8 cellular contexts compared by ENCODE assay signal in the genomic region with DNA sequence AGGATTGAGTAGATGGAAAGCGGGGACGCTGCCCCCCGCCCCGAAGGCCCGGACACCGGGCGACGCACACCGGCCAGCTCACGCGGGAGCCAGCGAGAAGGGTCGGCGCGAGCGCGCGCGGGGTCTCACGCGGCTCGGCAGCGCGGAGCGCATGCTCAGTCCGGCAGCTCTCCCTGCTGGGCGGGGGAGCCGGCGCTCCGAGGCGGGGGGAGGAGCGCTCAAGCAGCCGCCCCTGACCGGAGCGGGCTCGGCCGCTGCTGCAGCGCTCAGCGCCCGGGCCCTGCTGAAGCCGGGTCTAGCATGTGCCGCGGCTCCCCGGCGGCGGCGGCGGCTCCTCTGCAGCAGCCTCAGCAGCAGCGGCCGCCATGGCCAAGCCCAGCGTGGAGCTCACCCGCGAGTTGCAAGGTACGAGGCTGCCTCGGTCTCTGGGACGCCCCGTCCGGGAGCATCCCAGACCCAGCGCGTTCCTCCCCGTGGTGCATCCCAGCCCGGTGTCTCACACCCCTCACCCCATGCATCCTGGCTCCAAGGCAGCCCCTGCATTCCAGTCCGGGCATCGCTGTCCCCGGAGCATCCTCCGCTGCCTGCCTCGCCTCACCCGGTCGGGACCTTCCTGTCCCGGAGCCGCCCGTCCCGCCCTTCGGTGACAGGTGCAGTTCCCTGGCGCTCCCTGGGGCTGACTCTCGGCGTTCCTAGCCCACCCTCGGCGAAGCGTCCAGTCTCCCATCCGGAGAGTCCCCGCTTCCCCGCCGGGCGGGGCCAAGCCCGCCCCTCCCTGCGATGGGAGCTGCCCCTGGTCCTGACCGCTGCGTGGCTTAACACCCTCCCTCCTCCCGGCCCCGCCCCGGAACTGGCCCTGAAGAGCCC. TPM values are rescaled to one million over a fixed set of nuclear protein-coding genes. Genes with fewer than 3 reads are reported as not detected.
DNase-seq lines count a peak whose midpoint lies in the region; ATAC-seq and TF ChIP-seq lines count a peak whose summit lies in the region.

A gene with protein sequence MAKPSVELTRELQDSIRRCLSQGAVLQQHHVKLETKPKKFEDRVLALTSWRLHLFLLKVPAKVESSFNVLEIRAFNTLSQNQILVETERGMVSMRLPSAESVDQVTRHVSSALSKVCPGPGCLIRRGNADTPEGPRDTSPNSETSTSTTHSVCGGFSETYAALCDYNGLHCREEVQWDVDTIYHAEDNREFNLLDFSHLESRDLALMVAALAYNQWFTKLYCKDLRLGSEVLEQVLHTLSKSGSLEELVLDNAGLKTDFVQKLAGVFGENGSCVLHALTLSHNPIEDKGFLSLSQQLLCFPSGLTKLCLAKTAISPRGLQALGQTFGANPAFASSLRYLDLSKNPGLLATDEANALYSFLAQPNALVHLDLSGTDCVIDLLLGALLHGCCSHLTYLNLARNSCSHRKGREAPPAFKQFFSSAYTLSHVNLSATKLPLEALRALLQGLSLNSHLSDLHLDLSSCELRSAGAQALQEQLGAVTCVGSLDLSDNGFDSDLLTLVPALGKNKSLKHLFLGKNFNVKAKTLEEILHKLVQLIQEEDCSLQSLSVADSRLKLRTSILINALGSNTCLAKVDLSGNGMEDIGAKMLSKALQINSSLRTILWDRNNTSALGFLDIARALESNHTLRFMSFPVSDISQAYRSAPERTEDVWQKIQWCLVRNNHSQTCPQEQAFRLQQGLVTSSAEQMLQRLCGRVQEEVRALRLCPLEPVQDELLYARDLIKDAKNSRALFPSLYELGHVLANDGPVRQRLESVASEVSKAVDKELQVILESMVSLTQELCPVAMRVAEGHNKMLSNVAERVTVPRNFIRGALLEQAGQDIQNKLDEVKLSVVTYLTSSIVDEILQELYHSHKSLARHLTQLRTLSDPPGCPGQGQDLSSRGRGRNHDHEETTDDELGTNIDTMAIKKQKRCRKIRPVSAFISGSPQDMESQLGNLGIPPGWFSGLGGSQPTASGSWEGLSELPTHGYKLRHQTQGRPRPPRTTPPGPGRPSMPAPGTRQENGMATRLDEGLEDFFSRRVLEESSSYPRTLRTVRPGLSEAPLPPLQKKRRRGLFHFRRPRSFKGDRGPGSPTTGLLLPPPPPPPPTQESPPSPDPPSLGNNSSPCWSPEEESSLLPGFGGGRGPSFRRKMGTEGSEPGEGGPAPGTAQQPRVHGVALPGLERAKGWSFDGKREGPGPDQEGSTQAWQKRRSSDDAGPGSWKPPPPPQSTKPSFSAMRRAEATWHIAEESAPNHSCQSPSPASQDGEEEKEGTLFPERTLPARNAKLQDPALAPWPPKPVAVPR (N-terminal part only) (plus strand): TSS at position 221 of the 867 bp plus-strand sequence. CDS start 145 bp downstream, at position 366.

- peaks cover 15% of the 10 kb centered on the region for H3K4me1 ChIP-seq in lower lobe of right lung

- no peak for TF ChIP-seq CTCF in AG04450 (IDR thresholded peaks at IDR 0.05; ENCODE audit: low read depth, low read length)
- TF ChIP-seq CTCF in lower lobe of right lung (IDR thresholded peaks at IDR 0.05): no peak

- H3K27me3 ChIP-seq in AG04450 (ENCODE audit: control insufficient read depth, insufficient read depth, low read length) (peaks cover 30% of the 10 kb centered on the region), lower lobe of right lung (ENCODE audit: low read depth) (peaks cover 5% of the 10 kb centered on the region)

- H3K9me3 ChIP-seq in AG04450 (ENCODE audit: control insufficient read depth, insufficient read depth, low read length) (no peaks in the 10 kb centered on the region), lower lobe of right lung (no peaks in the 10 kb centered on the region)

- DNase-seq in AG04450 (ENCODE audit: low read depth, low spot score): peak; percentile 16
- DNase-seq in NCI-H345 treated with DMSO at 0.1 percent for 48 hours (lab: John Stamatoyannopoulos, UW; ENCODE audit: unreplicated experiment): peak; percentile 27
- peak; percentile 50 for DNase-seq in activated CD4-positive, alpha-beta T cell treated with anti-CD3 and anti-CD28 coated beads, Interleukin-2, amount 50 U/mL, for 1 hour
- peak; percentile 84 for DNase-seq in ecto neural progenitor cell (ENCODE audit: low spot score)
- DNase-seq in lower lobe of right lung: peak; percentile 85
- DNase-seq in stimulated activated CD4-positive, alpha-beta T cell treated with anti-CD3 and anti-CD28 coated beads, TNF-alpha, amount 100 ng/mL, for 48 hours (ENCODE audit: low read depth in 3 of 3): peak in 2 of 3 donors; percentile 24 to 49

- H3K4me3 ChIP-seq in AG04450 (ENCODE audit: low read depth, low read length) (peak within 1 kb of the TSS; percentile 60), lower lobe of right lung (peak within 1 kb of the TSS; percentile 68)

- no peak within 1 kb of the TSS for H3K27ac ChIP-seq in AG04450 (ENCODE audit: low read depth, low read length)
- H3K27ac ChIP-seq in lower lobe of right lung: peak within 1 kb of the TSS; percentile 68

- peak; percentile 69 for ATAC-seq in GM18520 (IDR thresholded peaks at IDR 0.05; ENCODE audit: unreplicated experiment)
- ATAC-seq in HG03064 (IDR thresholded peaks at IDR 0.05; ENCODE audit: low read depth, unreplicated experiment): peak; percentile 72
- peak; percentile 91 to 94 for ATAC-seq in lower lobe of right lung

- intact Hi-C loops in lower lobe of right lung (cut with DNase I): no loop called here

- no peaks in the 10 kb centered on the region for H3K36me3 ChIP-seq in lower lobe of right lung

- CTCF ChIA-PET in AG04450 (lab: Charles Lee): interaction anchor here (1.0 to 4.0 kb wide), 5 partner anchors 16 to 258 kb away, joined by 3 to 20 read pairs (median 4); a partner anchor contains a TSS

- POLR2A ChIA-PET in AG04450 (lab: Yijun Ruan, JAX): interaction anchor here (0.6 to 1.1 kb wide), 2 partner anchors 13 to 42 kb away, joined by 3 to 15 read pairs; a partner anchor contains a TSS

RNA-seq across cellular contexts. Expression of the gene that starts here (rescaled TPM):
- 0.02 TPM in 1 of 2 replicates, not detected in the other for polyA plus RNA-seq in AG04450 (2011; rRNA removed)
- not detected in 2 replicates for polyA minus RNA-seq in AG04450 (2011; rRNA and poly(A)+ RNA removed)
- 0.95 TPM for total RNA-seq in lower lobe of right lung

Comparison
In these comparisons a context has a peak if more than half of its experiments do, and no peak if none do; other contexts are left out.
1. Peak in DNase-seq and H3K4me3 ChIP-seq in AG04450; RNA of the gene not detected or under 1 TPM.
2. Peak in DNase-seq, ATAC-seq, H3K4me3 ChIP-seq and H3K27ac ChIP-seq in lower lobe of right lung; RNA of the gene not detected or under 1 TPM.
3. DNase-seq: peak in every context shown above with its lines; median percentile 85 in lower lobe of right lung; 84 in ecto neural progenitor cell; 50 in activated CD4-positive, alpha-beta T cell treated with anti-CD3 and anti-CD28 coated beads, Interleukin-2, amount 50 U/mL, for 1 hour; 36 in stimulated activated CD4-positive, alpha-beta T cell treated with anti-CD3 and anti-CD28 coated beads, TNF-alpha, amount 100 ng/mL, for 48 hours; 27 in NCI-H345 treated with DMSO at 0.1 percent for 48 hours; 16 in AG04450.